ENCODE assay signal across 27 cellular contexts in the genomic region with DNA sequence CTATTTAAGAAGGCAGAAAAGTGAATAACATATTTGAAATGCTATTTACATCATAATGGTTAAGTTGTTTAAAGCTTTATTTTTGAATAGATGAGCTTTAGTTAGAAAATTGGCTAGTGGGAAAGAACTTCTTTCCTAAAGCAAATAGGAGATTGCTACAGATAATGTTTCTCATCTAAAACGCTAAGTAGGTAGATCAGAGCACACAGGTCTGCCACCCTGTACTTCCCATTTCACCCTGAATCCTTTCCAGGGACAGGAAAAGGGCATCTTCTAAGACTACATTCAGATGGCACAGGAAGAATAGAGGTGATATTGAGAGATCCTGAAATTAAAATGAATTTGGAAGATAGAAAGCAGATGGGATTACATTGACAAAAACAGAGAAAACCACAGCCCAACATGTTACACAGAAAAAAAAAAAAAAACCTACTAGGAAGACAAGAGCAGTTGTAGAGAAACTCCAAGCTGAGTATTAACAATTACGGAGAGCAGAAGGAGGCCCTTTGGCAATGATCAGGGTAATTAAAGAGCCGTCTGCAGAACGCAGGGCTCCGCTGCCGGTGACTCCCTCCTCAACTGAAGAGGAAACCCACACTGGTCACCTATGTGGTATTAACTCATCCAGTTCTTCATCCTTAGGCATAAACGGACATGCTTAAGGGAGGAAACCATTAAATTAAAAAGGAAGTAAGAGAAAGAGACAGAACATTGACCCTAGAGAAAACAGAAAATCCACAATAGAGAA. TPM values are rescaled to one million over a fixed set of nuclear protein-coding genes. Genes with fewer than 3 reads are reported as not detected.
DNase-seq lines count a peak whose midpoint lies in the region; ATAC-seq, FAIRE-seq and TF ChIP-seq lines count a peak whose summit lies in the region.
"Had no signal": no experiment of that assay in that cellular context is flagged by ENCODE, and none has a peak within 500 bp of the region (broad histone marks: within the 10 kb centered on the region; RNA-seq: fewer than 3 reads in every experiment).

No MANE protein-coding gene starts in this region.

- POLR2A ChIA-PET in H1 (lab: Charles Lee; ENCODE audit: partially characterized antibody): interaction anchor here (0.6 to 1.1 kb wide), 4 partner anchors 32 to 1956 kb away, joined by 3 to 5 read pairs (median 3); no protein-coding TSS in a partner anchor
- POLR2A ChIA-PET in naive thymus-derived CD4-positive, alpha-beta T cell (lab: Charles Lee): no interaction called here

- no peak overlapping the region for H3K23ac ChIP-seq in H1 (ENCODE audit: insufficient read length)

- CTCF ChIA-PET in H1 (lab: Charles Lee; ENCODE audit: partially characterized antibody): interaction anchor here (0.6 to 1.4 kb wide), 3 partner anchors 68 to 185 kb away, joined by 3 to 4 read pairs (median 3); no protein-coding TSS in a partner anchor
- CTCF ChIA-PET in naive thymus-derived CD4-positive, alpha-beta T cell (lab: Charles Lee): no interaction called here

- H4K91ac ChIP-seq in H1 (replicated peaks; ENCODE audit: insufficient read length, low read length): no peak overlapping the region

- no peak overlapping the region for H2AK5ac ChIP-seq in H1 (ENCODE audit: low read depth, low read length)

- no peak overlapping the region; the same call in 1 of the 2 replicates for H3K27ac ChIP-seq in H1 (ENCODE audit: low read depth, low read length)
- no peak overlapping the region for H3K27ac ChIP-seq in thyroid gland
- H3K27ac ChIP-seq in naive thymus-derived CD4-positive, alpha-beta T cell (ENCODE audit: low read depth, low read length): no peak overlapping the region
- H3K27ac ChIP-seq: dorsolateral prefrontal cortex, uterus had no signal

- H3K27me3 Mint-ChIP-seq in naive thymus-derived CD4-positive, alpha-beta T cell: peaks cover 0 to 10% (median 4%) of the 10 kb centered on the region in 5 donors
- H3K27me3 Mint-ChIP-seq: activated B cell treated with CpG ODN at 0.5 μM for 24 hours; activated T-cell treated with anti-CD3 and anti-CD28 coated beads, Interleukin-2, amount 50 U/mL, for 24 hours; T-helper 17 cell had no signal

- H3K9me3 Mint-ChIP-seq in naive thymus-derived CD4-positive, alpha-beta T cell: peaks cover 7 to 30% (median 16%) of the 10 kb centered on the region in 11 donors

- ATAC-seq in left ventricle myocardium superior (peak; percentile 28), Right ventricle myocardium superior (ENCODE audit: poor library complexity) (no peak), HG03460 (IDR thresholded peaks at IDR 0.05; ENCODE audit: unreplicated experiment) (no peak)
- no peak for ATAC-seq in naive thymus-derived CD4-positive, alpha-beta T cell
- ATAC-seq: PC-3, T-helper 17 cell had no signal

- peaks cover 0 to 6% (median 0%) of the 10 kb centered on the region in 7 donors for H3K4me1 Mint-ChIP-seq in naive thymus-derived CD4-positive, alpha-beta T cell
- H3K4me1 Mint-ChIP-seq: activated B cell treated with CpG ODN at 0.5 μM for 24 hours, T-helper 17 cell had no signal

- H3K4me3 ChIP-seq in H1 (ENCODE audit: extremely low read depth in 1 of 4, insufficient read depth in 2 of 4, low read depth in 3 of 4, low read length in 4 of 4) (no peak overlapping the region), thyroid gland (replicated peaks in 1 of 3) (no peak overlapping the region)
- H3K4me3 ChIP-seq in naive thymus-derived CD4-positive, alpha-beta T cell (ENCODE audit: low read length): no peak overlapping the region
- H3K4me3 ChIP-seq: dorsolateral prefrontal cortex, MG63, uterus had no signal

- no peak for TF ChIP-seq CTCF in H1 (IDR thresholded peaks at IDR 0.05; ENCODE audit: control extremely low read depth in 1 of 3, insufficient read depth in 1 of 3, low read depth in 1 of 3, low read length in 3 of 3)
- no peak for TF ChIP-seq CTCF in thyroid gland (IDR thresholded peaks at IDR 0.05)

- peaks cover 0 to 6% (median under 1%) of the 10 kb centered on the region in 4 experiments; a peak in 1 of 7 replicates for H3K4me1 ChIP-seq in H1 (replicated peaks in 1 of 4; ENCODE audit: control insufficient read depth in 3 of 4, insufficient read depth in 4 of 4, low read length in 3 of 4)
- H3K4me1 ChIP-seq in thyroid gland: no peaks in the 10 kb centered on the region
- H3K4me1 ChIP-seq in naive thymus-derived CD4-positive, alpha-beta T cell (ENCODE audit: control insufficient read depth in 2 of 2, insufficient read depth in 2 of 2, low read length in 2 of 2): no peaks in the 10 kb centered on the region
- H3K4me1 ChIP-seq: uterus had no signal

- no peaks in the 10 kb centered on the region for H3K79me1 ChIP-seq in H1 (ENCODE audit: low read depth, low read length)

- no peak overlapping the region for H3K56ac ChIP-seq in H1 (replicated peaks; ENCODE audit: insufficient read length, low read depth, low read length)

- WGBS in H1 (ENCODE audit: extremely low coverage in 1 of 2, insufficient coverage in 1 of 2, insufficient read length in 1 of 2, insufficient replicate concordance in 2 of 2, low coverage in 1 of 2, low lambda C conversion rate in 2 of 2, missing lambda C conversion rate in 1 of 2), 2 experiments: 59% methylated on average over 7 of the region's 7 CpGs; no CpG with 5 or more reads in 1 of the 2 experiments
- 46 to 52% methylated on average over 7 of the region's 7 CpGs for WGBS in thyroid gland, 2 donors

- TF ChIP-seq POLR2A in H1 (IDR thresholded peaks at IDR 0.05; ENCODE audit: control extremely low read depth in 1 of 2, low read depth in 2 of 2, low read length in 2 of 2): no peak
- no peak for TF ChIP-seq POLR2A in thyroid gland (IDR thresholded peaks at IDR 0.05)

- H3K27me3 ChIP-seq in H1 (replicated peaks in 1 of 4; ENCODE audit: control insufficient read depth in 3 of 4, extremely low read depth in 1 of 4, insufficient read depth in 3 of 4, low read length in 3 of 4) (no peaks in the 10 kb centered on the region), thyroid gland (no peaks in the 10 kb centered on the region)
- H3K27me3 ChIP-seq in naive thymus-derived CD4-positive, alpha-beta T cell (ENCODE audit: control insufficient read depth in 2 of 2, insufficient read depth in 2 of 2, low read length in 2 of 2): no peaks in the 10 kb centered on the region
- H3K27me3 ChIP-seq: dorsolateral prefrontal cortex, MG63, uterus had no signal

- no peak overlapping the region for H3K27ac Mint-ChIP-seq in naive thymus-derived CD4-positive, alpha-beta T cell
- H3K27ac Mint-ChIP-seq: activated B cell treated with CpG ODN at 0.5 μM for 24 hours; activated T-cell treated with anti-CD3 and anti-CD28 coated beads, Interleukin-2, amount 50 U/mL, for 24 hours; CD4-positive, alpha-beta memory T cell; T-helper 17 cell had no signal

- no peak overlapping the region for H2BK15ac ChIP-seq in H1 (ENCODE audit: low read length)

- H3K23me2 ChIP-seq in H1 (ENCODE audit: low read depth, low read length): no peaks in the 10 kb centered on the region

- H2BK20ac ChIP-seq in H1 (ENCODE audit: low read length): no peak overlapping the region

- H3K4me3 Mint-ChIP-seq in naive thymus-derived CD4-positive, alpha-beta T cell: no peak overlapping the region
- H3K4me3 Mint-ChIP-seq: activated B cell treated with CpG ODN at 0.5 μM for 24 hours; activated T-cell treated with anti-CD3 and anti-CD28 coated beads, Interleukin-2, amount 50 U/mL, for 24 hours; CD4-positive, alpha-beta memory T cell; T-helper 17 cell had no signal

- peaks cover 0 to 12% (median 5%) of the 10 kb centered on the region in 5 donors for H3K36me3 Mint-ChIP-seq in naive thymus-derived CD4-positive, alpha-beta T cell
- H3K36me3 Mint-ChIP-seq: CD4-positive, alpha-beta memory T cell had no signal

- no peak overlapping the region for H3K9ac ChIP-seq in H1 (replicated peaks in 1 of 4; ENCODE audit: extremely low read depth in 1 of 4, low read depth in 3 of 4, low read length in 3 of 4)

- H2BK120ac ChIP-seq in H1 (replicated peaks; ENCODE audit: low read depth, low read length): no peak overlapping the region

- TF ChIP-seq RAD21 in H1 (IDR thresholded peaks at IDR 0.05 in 1 of 2, conservative IDR thresholded peaks at IDR 0.05 in 1 of 2; ENCODE audit: low read depth in 2 of 2, low read length in 2 of 2): no peak

- H2BK12ac ChIP-seq in H1 (ENCODE audit: low read depth, low read length): no peak overlapping the region

- TF ChIP-seq EP300 in H1 (IDR thresholded peaks at IDR 0.05; ENCODE audit: borderline replicate concordance in 1 of 2, low read depth in 2 of 2, low read length in 2 of 2): no peak

- H3K14ac ChIP-seq in H1 (ENCODE audit: insufficient read length): no peak overlapping the region

- H3K4me2 ChIP-seq in H1 (ENCODE audit: insufficient read depth in 1 of 2, low read depth in 2 of 2, low read length in 2 of 2): no peak overlapping the region

- H3K9me3 ChIP-seq in H1 (ENCODE audit: insufficient read depth in 2 of 2, low read depth in 1 of 2, low read length in 1 of 2) (peaks cover 8 to 9% of the 10 kb centered on the region in 2 experiments; a peak in 1 of 4 replicates), thyroid gland (no peaks in the 10 kb centered on the region)
- H3K9me3 ChIP-seq in naive thymus-derived CD4-positive, alpha-beta T cell (ENCODE audit: control insufficient read depth in 2 of 3, low read length in 3 of 3): peaks cover 0 to 14% (median 6%) of the 10 kb centered on the region in 3 experiments
- H3K9me3 ChIP-seq: uterus had no signal

- no peaks in the 10 kb centered on the region for H3K79me2 ChIP-seq in H1 (ENCODE audit: control insufficient read depth in 1 of 2, insufficient read depth in 2 of 2, low read length in 2 of 2)

- no peaks in the 10 kb centered on the region for H3K36me3 ChIP-seq in H1 (ENCODE audit: control insufficient read depth in 2 of 4, insufficient read depth in 4 of 4, low read length in 3 of 4)
- H3K36me3 ChIP-seq in thyroid gland: no peaks in the 10 kb centered on the region
- H3K36me3 ChIP-seq in naive thymus-derived CD4-positive, alpha-beta T cell (ENCODE audit: control insufficient read depth in 2 of 3, insufficient read depth in 3 of 3, low read length in 3 of 3): no peaks in the 10 kb centered on the region
- H3K36me3 ChIP-seq: MG63, uterus had no signal

- H4K8ac ChIP-seq in H1 (ENCODE audit: extremely low read depth, insufficient read depth, low read length): no peak overlapping the region

- no peak overlapping the region for H4K5ac ChIP-seq in H1 (ENCODE audit: insufficient read length, low read depth, low read length)

- no peak overlapping the region for H2BK5ac ChIP-seq in H1 (ENCODE audit: low read depth, low read length)

- no peak overlapping the region for H3K18ac ChIP-seq in H1 (ENCODE audit: extremely low read depth, low read length)

- FAIRE-seq in H1 (lab: Jason Lieb, UNC): peak; percentile 32
- FAIRE-seq: frontal cortex, GM12891, kidney had no signal

- H2AFZ ChIP-seq in H1 (ENCODE audit: low read length): peak overlapping the region; percentile 74

- no peak overlapping the region for H3K4ac ChIP-seq in H1 (replicated peaks; ENCODE audit: insufficient read length, low read depth, low read length)

- intact Hi-C loops in left ventricle myocardium superior (cut with micrococcal nuclease): no loop called here
- intact Hi-C loops in Right ventricle myocardium superior (cut with DNase I): no loop called here
- intact Hi-C loops in thyroid gland (cut with DNase I): no loop called here
- intact Hi-C loops in naive thymus-derived CD4-positive, alpha-beta T cell (cut with micrococcal nuclease): no loop called here

- no peaks in the 10 kb centered on the region for H4K20me1 ChIP-seq in H1 (replicated peaks in 1 of 2; ENCODE audit: control insufficient read depth in 1 of 2, insufficient read depth in 2 of 2, low read length in 2 of 2)

- DNase-seq in left ventricle myocardium superior (no peak), Right ventricle myocardium superior (no peak), NCI-H69 (lab: John Stamatoyannopoulos, UW) (peak; percentile 57), H1 (ENCODE audit: low read depth in 1 of 2, low spot score in 2 of 2) (no peak), NK-92 (lab: John Stamatoyannopoulos, UW; ENCODE audit: unreplicated experiment) (no peak), thyroid gland (no peak)
- no peak for DNase-seq in naive thymus-derived CD4-positive, alpha-beta T cell
- DNase-seq: ACHN; activated B cell treated with CpG ODN at 0.5 μM for 24 hours; activated naive CD4-positive, alpha-beta T cell; activated T-cell treated with anti-CD3 and anti-CD28 coated beads, Interleukin-2, amount 50 U/mL, for 24 hours; amygdala; CD4-positive, alpha-beta memory T cell; dorsolateral prefrontal cortex; kidney; MG63; NCI-H187 treated with DMSO at 0.1 percent for 48 hours; NCI-H510A treated with DMSO at 0.1 percent for 48 hours; PC-3; retina; SIG-M5; stimulated activated CD4-positive, alpha-beta T cell treated with anti-CD3 and anti-CD28 coated beads, Interleukin-12 subunit alpha, Interleukin-12 subunit beta, amount 100 ng/mL, for 4 hours; T-helper 17 cell; uterus had no signal

RNA-seq across cellular contexts. Expression of gene MAP10, which starts 53.6 kb away (rescaled TPM):
- total RNA-seq in left ventricle myocardium superior: 2.6 TPM
- total RNA-seq in Right ventricle myocardium superior: 2.8 TPM
- total RNA-seq in H1 (2021; fragmentation: NEBNext Ultra II Directional; extraction: Animal tissue kit (Norgen Biotek cat#: 25700)): 3.5 TPM in 2 replicates
- 1.5 and 2.4 TPM in 2 replicates for polyA plus RNA-seq in H1 (2011; rRNA removed)
- polyA plus RNA-seq in H1 (2011; cell fraction: cytosol; rRNA removed): 2.8 TPM
- polyA plus RNA-seq in H1 (2011; cell fraction: nucleus; rRNA removed): 2.7 TPM
- 1.5 to 2.0 TPM (median 1.7 TPM) in 4 replicates for polyA plus RNA-seq in H1 (2012, experiment 1 of 2)
- polyA plus RNA-seq in H1 (2012, experiment 2 of 2): 0.35 TPM
- polyA plus RNA-seq in H1 (2013, experiment 1 of 2): 1.9 TPM
- 1.6 TPM for polyA plus RNA-seq in H1 (2013, experiment 2 of 2)
- polyA minus RNA-seq in H1 (2011; rRNA and poly(A)+ RNA removed): 2.6 and 2.7 TPM in 2 replicates
- polyA minus RNA-seq in H1 (2011; cell fraction: cytosol; rRNA and poly(A)+ RNA removed): 2.7 TPM
- polyA minus RNA-seq in H1 (2011; cell fraction: nucleus; rRNA and poly(A)+ RNA removed): 10.3 TPM
- 1 to 10 TPM; 3.8 to 6.6 (median 4.8) TPM for total RNA-seq in thyroid gland
- total RNA-seq in naive thymus-derived CD4-positive, alpha-beta T cell: 1 to 10 TPM; 1.5 to 4.5 (median 3.2) TPM
- polyA plus RNA-seq in naive thymus-derived CD4-positive, alpha-beta T cell: 1 to 10 TPM; 2.4 TPM
- total RNA-seq: PC-3 had no signal
